18 cellular contexts compared by ENCODE assay signal in genomic region chr7:94008537-94008936, GRCh38. TPM values are rescaled to one million over a fixed set of nuclear protein-coding genes. Genes with fewer than 3 reads are reported as not detected.
DNase-seq lines count a peak whose midpoint lies in the region; ATAC-seq, FAIRE-seq and TF ChIP-seq lines count a peak whose summit lies in the region.
"Had no signal": no experiment of that assay in that cellular context is flagged by ENCODE, and none has a peak within 500 bp of the region (broad histone marks: within the 10 kb centered on the region; RNA-seq: fewer than 3 reads in every experiment).

No MANE protein-coding gene starts in this region.

- no peak overlapping the region for H3K4ac ChIP-seq in IMR-90 (ENCODE audit: low read depth, low read length)

- no peak overlapping the region for H2AFZ ChIP-seq in IMR-90 (replicated peaks; ENCODE audit: low read length, poor library complexity)
- no peak overlapping the region for H2AFZ ChIP-seq in keratinocyte (ENCODE audit: control insufficient read depth, low read length)

- H2BK20ac ChIP-seq in IMR-90 (ENCODE audit: low read depth, low read length) = no peak overlapping the region

- H3K9me3 ChIP-seq in IMR-90 (ENCODE audit: control insufficient read depth, insufficient read depth, low read length) = no peaks in the 10 kb centered on the region
- H3K9me3 ChIP-seq in keratinocyte (ENCODE audit: control insufficient read depth, low read depth, low read length) = no peaks in the 10 kb centered on the region
- H3K9me3 ChIP-seq: right atrium auricular region had no signal

- POLR2A ChIA-PET in IMR-90 (lab: Charles Lee; ENCODE audit: unreplicated experiment) = no interaction called here
- POLR2A ChIA-PET in naive thymus-derived CD8-positive, alpha-beta T cell (lab: Charles Lee) = no interaction called here

- H3K4me3 ChIP-seq in IMR-90 (ENCODE audit: insufficient read depth, low read depth, low read length) (no peak overlapping the region), astrocyte of the spinal cord (ENCODE audit: low read depth, low read length) (no peak overlapping the region), keratinocyte (ENCODE audit: control insufficient read depth in 2 of 3, extremely low read depth in 1 of 3, insufficient read depth in 2 of 3, low read depth in 1 of 3, low read length in 3 of 3) (no peak overlapping the region)
- H3K4me3 ChIP-seq: coronary artery, right atrium auricular region had no signal

- H4K8ac ChIP-seq in IMR-90 (ENCODE audit: low read depth in 2 of 2, low read length in 2 of 2) = no peak overlapping the region

- no peak for TF ChIP-seq CTCF in IMR-90 (conservative IDR thresholded peaks at IDR 0.05; ENCODE audit: low read depth, low read length)
- TF ChIP-seq CTCF in astrocyte of the spinal cord (IDR thresholded peaks at IDR 0.05; ENCODE audit: low read depth, low read length) = no peak
- no peak for TF ChIP-seq CTCF in keratinocyte (optimal IDR thresholded peaks at IDR 0.05 in 1 of 3, IDR thresholded peaks at IDR 0.05 in 1 of 3, conservative IDR thresholded peaks at IDR 0.05 in 1 of 3; ENCODE audit: extremely low read depth in 1 of 3, insufficient read depth in 2 of 3, low read length in 3 of 3)
- TF ChIP-seq CTCF in D721Med (IDR thresholded peaks at IDR 0.05; ENCODE audit: insufficient read depth, missing control alignments) = no peak

- no peaks in the 10 kb centered on the region for H4K20me1 ChIP-seq in IMR-90 (ENCODE audit: insufficient read depth, low read length)
- no peaks in the 10 kb centered on the region for H4K20me1 ChIP-seq in keratinocyte (ENCODE audit: control insufficient read depth, extremely low read depth, insufficient read depth, low read length)

- no peak overlapping the region for H3K14ac ChIP-seq in IMR-90 (replicated peaks; ENCODE audit: low read depth, low read length)

- H4K91ac ChIP-seq in IMR-90 (ENCODE audit: insufficient read depth, low read depth, low read length) = no peak overlapping the region

- FAIRE-seq in keratinocyte (lab: Jason Lieb, UNC) (no peak), D721Med (lab: Jason Lieb, UNC) (no peak)

- no peak overlapping the region for H2AK5ac ChIP-seq in IMR-90 (ENCODE audit: low read depth, low read length)

- H3K27me3 ChIP-seq in IMR-90 (ENCODE audit: control insufficient read depth, insufficient read depth, low read length) (no peaks in the 10 kb centered on the region), keratinocyte (ENCODE audit: control insufficient read depth, extremely low read depth, insufficient read depth, low read length) (no peaks in the 10 kb centered on the region)
- H3K27me3 ChIP-seq: right atrium auricular region had no signal

- peak; percentile 28 for DNase-seq in IMR-90
- peak; percentile 15 for DNase-seq in astrocyte of the spinal cord (ENCODE audit: low read depth, low spot score)
- peak; percentile 5 for DNase-seq in keratinocyte (ENCODE audit: low read depth, low spot score)
- DNase-seq in posterior vena cava (ENCODE audit: low spot score) = no peak
- no peak for DNase-seq in naive thymus-derived CD8-positive, alpha-beta T cell
- DNase-seq in D721Med (ENCODE audit: insufficient read length, low spot score) = no peak
- DNase-seq: activated T-cell treated with anti-CD3 and anti-CD28 coated beads, Interleukin-2, amount 50 U/mL, for 1 hour; NCI-H2029 treated with DMSO at 0.1 percent for 48 hours; stimulated activated CD8-positive, alpha-beta memory T cell treated with anti-CD3 and anti-CD28 coated beads, Interleukin-4, amount 100 ng/mL, for 48 hours; trophoblast cell had no signal

- H3K36me3 ChIP-seq in IMR-90 (ENCODE audit: control insufficient read depth, insufficient read depth, low read length) = no peaks in the 10 kb centered on the region
- no peaks in the 10 kb centered on the region for H3K36me3 ChIP-seq in keratinocyte (ENCODE audit: control insufficient read depth in 2 of 2, extremely low read depth in 1 of 2, insufficient read depth in 2 of 2, low read length in 2 of 2)
- H3K36me3 ChIP-seq: right atrium auricular region had no signal

- no peak overlapping the region for H2BK5ac ChIP-seq in IMR-90 (ENCODE audit: low read depth, low read length, poor library complexity, severe bottlenecking)

- peaks cover 2 to 15% (median 8%) of the 10 kb centered on the region in 4 donors for H3K4me1 Mint-ChIP-seq in naive thymus-derived CD8-positive, alpha-beta T cell

- intact Hi-C loops in IMR-90 (cut with micrococcal nuclease) (no loop called here), posterior vena cava (cut with DNase I) (loop anchor here in 1 of 2 donors (10.0 kb wide), 1 partner anchor 84 kb away; the partner anchor contains the start of gene GNG11)

- no peaks in the 10 kb centered on the region for H3K4me1 ChIP-seq in IMR-90 (ENCODE audit: control insufficient read depth, insufficient read depth, low read length)
- peaks cover 5% of the 10 kb centered on the region for H3K4me1 ChIP-seq in keratinocyte (ENCODE audit: control insufficient read depth, extremely low read depth, insufficient read depth, low read length)

- no peak overlapping the region for H3K27ac ChIP-seq in IMR-90 (ENCODE audit: insufficient read depth, low read length)
- no peak overlapping the region for H3K27ac ChIP-seq in keratinocyte (ENCODE audit: control insufficient read depth, insufficient read depth, low read length)
- H3K27ac ChIP-seq: C4-2B, coronary artery, right atrium auricular region had no signal

- H3K4me2 ChIP-seq in IMR-90 (ENCODE audit: low read depth, low read length) = no peak overlapping the region
- no peak overlapping the region for H3K4me2 ChIP-seq in keratinocyte (ENCODE audit: control insufficient read depth, extremely low read depth, insufficient read depth, low read depth, low read length)

- H2AK9ac ChIP-seq in IMR-90 (replicated peaks; ENCODE audit: low read depth, low read length, poor library complexity) = no peak overlapping the region

- no peak overlapping the region for H3K23ac ChIP-seq in IMR-90 (ENCODE audit: low read depth, low read length)

- H3K18ac ChIP-seq in IMR-90 (ENCODE audit: low read depth, low read length) = no peak overlapping the region

- no peak overlapping the region for H3K27ac Mint-ChIP-seq in naive thymus-derived CD8-positive, alpha-beta T cell
- H3K27ac Mint-ChIP-seq: natural killer cell treated with Interleukin-12 subunit alpha and Interleukin-12 subunit beta and Interleukin-15 and Interleukin-18, amount 100 ng/mL, for 72 hours; T-helper 2 cell treated with Interferon-gamma antibody and Interleukin-4, amounts not matched to agents 5 μg/mL and 100 μg/mL, for 36 hours had no signal

- H3K9me1 ChIP-seq in IMR-90 (ENCODE audit: insufficient read depth, low read length) (no peaks in the 10 kb centered on the region), keratinocyte (ENCODE audit: control insufficient read depth, extremely low read depth, insufficient read depth, low read length) (no peaks in the 10 kb centered on the region)

- H3K9ac ChIP-seq in IMR-90 (ENCODE audit: low read depth, low read length) = no peak overlapping the region
- H3K9ac ChIP-seq in keratinocyte (ENCODE audit: control insufficient read depth, extremely low read depth, insufficient read depth, low read length) = no peak overlapping the region

- no TSS peak for BruUV-seq in IMR-90 (replicated peaks; lab: Mats Ljungman, UMichigan)

- in situ Hi-C loops in IMR-90 (cut with MboI; ENCODE audit: low sequenced_read_pairs) = no loop called here
- in situ Hi-C loops in astrocyte of the spinal cord (cut with HindIII; ENCODE audit: low sequenced_read_pairs) = no loop called here

- H3K27me3 Mint-ChIP-seq in naive thymus-derived CD8-positive, alpha-beta T cell = peaks cover under 1 to 27% (median 7%) of the 10 kb centered on the region in 5 donors

- H3K9me3 Mint-ChIP-seq in naive thymus-derived CD8-positive, alpha-beta T cell = peaks cover 0 to 5% (median 0%) of the 10 kb centered on the region in 9 donors
- H3K9me3 Mint-ChIP-seq: natural killer cell treated with Interleukin-12 subunit alpha and Interleukin-12 subunit beta and Interleukin-15 and Interleukin-18, amount 100 ng/mL, for 72 hours; T-helper 2 cell treated with Interferon-gamma antibody and Interleukin-4, amounts not matched to agents 5 μg/mL and 100 μg/mL, for 36 hours had no signal

- CTCF ChIA-PET in IMR-90 (lab: Yijun Ruan, JAX) = no interaction called here

- no peak for TF ChIP-seq POLR2A in IMR-90 (IDR thresholded peaks at IDR 0.05; ENCODE audit: low read depth, low read length)

- no peak overlapping the region for H2BK15ac ChIP-seq in IMR-90 (ENCODE audit: low read depth, low read length)

- peaks cover 6% of the 10 kb centered on the region for H3K79me2 ChIP-seq in keratinocyte (ENCODE audit: control insufficient read depth, insufficient read depth, low read length)

- TF ChIP-seq RAD21 in IMR-90 (IDR thresholded peaks at IDR 0.05; ENCODE audit: low read length) = no peak

- no peak overlapping the region for H2BK120ac ChIP-seq in IMR-90 (ENCODE audit: low read depth, low read length)

- H3K4me3 Mint-ChIP-seq in naive thymus-derived CD8-positive, alpha-beta T cell = no peak overlapping the region
- H3K4me3 Mint-ChIP-seq: natural killer cell treated with Interleukin-12 subunit alpha and Interleukin-12 subunit beta and Interleukin-15 and Interleukin-18, amount 100 ng/mL, for 72 hours; T-helper 2 cell treated with Interferon-gamma antibody and Interleukin-4, amounts not matched to agents 5 μg/mL and 100 μg/mL, for 36 hours had no signal

- ATAC-seq in GM18498 (IDR thresholded peaks at IDR 0.05; ENCODE audit: unreplicated experiment) = peak; percentile 19
- no peak for ATAC-seq in IMR-90 (ENCODE audit: low read depth)
- ATAC-seq in GM21447 (IDR thresholded peaks at IDR 0.05; ENCODE audit: unreplicated experiment) = no peak
- ATAC-seq in naive thymus-derived CD8-positive, alpha-beta T cell = no peak
- ATAC-seq: esophagus mucosa; natural killer cell treated with Interleukin-12 subunit alpha and Interleukin-12 subunit beta and Interleukin-15 and Interleukin-18, amount 100 ng/mL, for 72 hours had no signal

- H3K36me3 Mint-ChIP-seq in naive thymus-derived CD8-positive, alpha-beta T cell = peaks cover 0 to 4% (median 0%) of the 10 kb centered on the region in 3 donors
- H3K36me3 Mint-ChIP-seq: natural killer cell treated with Interleukin-12 subunit alpha and Interleukin-12 subunit beta and Interleukin-15 and Interleukin-18, amount 100 ng/mL, for 72 hours had no signal

- H3K56ac ChIP-seq in IMR-90 (ENCODE audit: extremely low read depth, insufficient read depth, low read length) = no peak overlapping the region

- H3K79me1 ChIP-seq in IMR-90 (ENCODE audit: low read depth in 1 of 2, low read length in 2 of 2) = peaks cover 4 to 5% of the 10 kb centered on the region in 2 experiments

- H4K5ac ChIP-seq in IMR-90 (ENCODE audit: low read depth, low read length) = no peak overlapping the region

- no CpG with 5 or more reads among the region's 2 CpGs for WGBS in IMR-90 (ENCODE audit: extremely low coverage in 2 of 2, insufficient read length in 1 of 2), 2 experiments

- dilution Hi-C loops in IMR-90 (cut with HindIII; ENCODE audit: low sequenced_read_pairs, unreplicated experiment) (no loop called here), keratinocyte (cut with MboI; ENCODE audit: extremely low pct_ligation_motif_present, low sequenced_read_pairs) (no loop called here)

RNA-seq across cellular contexts. Expression of gene BET1, which starts 4.4 kb away (rescaled TPM):
- total RNA-seq in IMR-90 (2012; rRNA removed) (9.9 and 36.4 TPM in 2 replicates), posterior vena cava (10 to 100 TPM; 17.0 to 19.2 TPM)
- polyA plus RNA-seq in IMR-90 (2012; rRNA removed) (21.6 and 33.2 TPM in 2 replicates), keratinocyte (17.4 to 38.1 TPM (median 21.0 TPM) in 3 replicates)
- polyA plus RNA-seq in IMR-90 (2012; cell fraction: cytosol; rRNA removed) = 4.5 and 8.7 TPM in 2 replicates
- 1.8 and 10.5 TPM in 2 replicates for polyA plus RNA-seq in IMR-90 (2012; cell fraction: nucleus; rRNA removed; ENCODE audit: low replicate concordance)
- 7.3 TPM for polyA plus RNA-seq in keratinocyte (2011; ENCODE audit: low read depth)
- polyA plus RNA-seq in keratinocyte (2011; cell fraction: cytosol; rRNA removed) = 20.8 and 41.6 TPM in 2 replicates
- polyA plus RNA-seq in keratinocyte (2011; cell fraction: nucleus; rRNA removed) = 17.2 and 23.9 TPM in 2 replicates
- polyA plus RNA-seq in keratinocyte (2012; ENCODE audit: low replicate concordance) = 16.2 and 19.7 TPM in 2 replicates
- 1.7 to 7.6 TPM (median 4.6 TPM) in 3 replicates for polyA minus RNA-seq in keratinocyte
- 12.7 TPM for polyA minus RNA-seq in keratinocyte (2011; cell fraction: cytosol; rRNA and poly(A)+ RNA removed)
- 6.1 and 7.3 TPM in 2 replicates for polyA minus RNA-seq in keratinocyte (2011; cell fraction: nucleus; rRNA and poly(A)+ RNA removed)
- 10 to 100 TPM; 31.3 to 33.8 TPM for total RNA-seq in naive thymus-derived CD8-positive, alpha-beta T cell
- 10 to 100 TPM; 10.5 to 19.6 (median 11.1) TPM for polyA plus RNA-seq in naive thymus-derived CD8-positive, alpha-beta T cell

Comparison
In these comparisons a context has a peak if more than half of its experiments do, and no peak if none do; other contexts are left out.
1. DNase-seq: peak in IMR-90 (single experiment), astrocyte of the spinal cord (single experiment) and keratinocyte (single experiment); none in posterior vena cava (single experiment), naive thymus-derived CD8-positive, alpha-beta T cell (0 of 10) and D721Med (single experiment).